Comparison of ENCODE assay signal across 1 cellular context in the genomic region with DNA sequence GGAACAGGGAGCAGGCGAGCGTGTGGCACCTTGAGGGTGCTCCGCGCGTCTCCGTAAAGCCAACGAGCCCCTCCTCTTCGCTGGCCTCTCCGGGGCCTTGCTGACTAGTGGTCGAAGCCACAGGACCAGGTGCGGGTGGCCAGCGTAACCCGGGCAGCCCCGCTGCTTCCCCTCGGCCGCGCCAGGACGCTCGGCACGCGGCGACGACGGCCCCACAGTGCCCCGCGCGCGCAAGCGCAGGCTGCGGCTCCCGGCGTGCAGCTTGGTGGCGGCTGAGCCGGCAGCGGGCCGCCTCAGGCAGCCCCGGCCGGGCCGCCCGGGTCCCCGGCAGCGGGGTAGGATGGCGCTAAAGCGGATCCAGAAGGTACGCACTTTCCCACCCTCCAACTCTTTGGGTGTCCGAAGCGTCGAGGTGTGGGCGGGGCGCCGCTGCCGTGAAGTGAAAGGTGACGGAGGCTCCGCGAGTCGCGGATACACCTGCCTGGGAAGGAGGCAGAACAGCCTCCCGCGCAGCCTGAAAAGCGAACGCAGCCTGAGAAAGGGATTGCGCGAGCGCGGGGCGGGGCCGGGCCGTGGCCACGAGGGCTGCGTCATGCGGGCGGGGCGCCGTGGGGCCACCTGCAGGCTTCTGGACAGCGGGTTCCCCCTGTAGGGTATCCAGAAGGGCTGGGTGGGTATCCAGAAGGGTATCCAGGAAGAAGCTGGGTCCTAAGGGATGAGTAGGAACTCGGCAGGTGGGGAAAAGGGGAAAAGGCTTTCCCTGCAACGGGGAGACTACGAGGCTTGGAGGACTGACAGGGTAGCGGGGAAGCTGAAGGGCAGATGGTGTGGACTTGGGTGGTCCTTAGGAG.
TF ChIP-seq lines count a peak whose summit lies in the region.

A gene (plus strand): TSS at position 244 of the 851 bp plus-strand sequence. CDS start 97 bp downstream, at position 341.

TF ChIP-seq in HepG2, 621 proteins besides CTCF, POLR2A, EP300 and RAD21 (continued from another document and continues in another):
- TF ChIP-seq ETV6 (CRISPR knock-in tag; conservative IDR thresholded peaks at IDR 0.05), result no peak; the same call in none of the 2 replicates
- TF ChIP-seq, protein P1, sequence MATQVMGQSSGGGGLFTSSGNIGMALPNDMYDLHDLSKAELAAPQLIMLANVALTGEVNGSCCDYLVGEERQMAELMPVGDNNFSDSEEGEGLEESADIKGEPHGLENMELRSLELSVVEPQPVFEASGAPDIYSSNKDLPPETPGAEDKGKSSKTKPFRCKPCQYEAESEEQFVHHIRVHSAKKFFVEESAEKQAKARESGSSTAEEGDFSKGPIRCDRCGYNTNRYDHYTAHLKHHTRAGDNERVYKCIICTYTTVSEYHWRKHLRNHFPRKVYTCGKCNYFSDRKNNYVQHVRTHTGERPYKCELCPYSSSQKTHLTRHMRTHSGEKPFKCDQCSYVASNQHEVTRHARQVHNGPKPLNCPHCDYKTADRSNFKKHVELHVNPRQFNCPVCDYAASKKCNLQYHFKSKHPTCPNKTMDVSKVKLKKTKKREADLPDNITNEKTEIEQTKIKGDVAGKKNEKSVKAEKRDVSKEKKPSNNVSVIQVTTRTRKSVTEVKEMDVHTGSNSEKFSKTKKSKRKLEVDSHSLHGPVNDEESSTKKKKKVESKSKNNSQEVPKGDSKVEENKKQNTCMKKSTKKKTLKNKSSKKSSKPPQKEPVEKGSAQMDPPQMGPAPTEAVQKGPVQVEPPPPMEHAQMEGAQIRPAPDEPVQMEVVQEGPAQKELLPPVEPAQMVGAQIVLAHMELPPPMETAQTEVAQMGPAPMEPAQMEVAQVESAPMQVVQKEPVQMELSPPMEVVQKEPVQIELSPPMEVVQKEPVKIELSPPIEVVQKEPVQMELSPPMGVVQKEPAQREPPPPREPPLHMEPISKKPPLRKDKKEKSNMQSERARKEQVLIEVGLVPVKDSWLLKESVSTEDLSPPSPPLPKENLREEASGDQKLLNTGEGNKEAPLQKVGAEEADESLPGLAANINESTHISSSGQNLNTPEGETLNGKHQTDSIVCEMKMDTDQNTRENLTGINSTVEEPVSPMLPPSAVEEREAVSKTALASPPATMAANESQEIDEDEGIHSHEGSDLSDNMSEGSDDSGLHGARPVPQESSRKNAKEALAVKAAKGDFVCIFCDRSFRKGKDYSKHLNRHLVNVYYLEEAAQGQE (IDR thresholded peaks at IDR 0.05; ENCODE audit: borderline replicate concordance in 1 of 2, low read depth in 1 of 2, low read length in 2 of 2), result no peak; a peak in 1 of 4 replicates
- no peak for TF ChIP-seq MEF2D (CRISPR knock-in tag; IDR thresholded peaks at IDR 0.05)
- TF ChIP-seq, protein P2, sequence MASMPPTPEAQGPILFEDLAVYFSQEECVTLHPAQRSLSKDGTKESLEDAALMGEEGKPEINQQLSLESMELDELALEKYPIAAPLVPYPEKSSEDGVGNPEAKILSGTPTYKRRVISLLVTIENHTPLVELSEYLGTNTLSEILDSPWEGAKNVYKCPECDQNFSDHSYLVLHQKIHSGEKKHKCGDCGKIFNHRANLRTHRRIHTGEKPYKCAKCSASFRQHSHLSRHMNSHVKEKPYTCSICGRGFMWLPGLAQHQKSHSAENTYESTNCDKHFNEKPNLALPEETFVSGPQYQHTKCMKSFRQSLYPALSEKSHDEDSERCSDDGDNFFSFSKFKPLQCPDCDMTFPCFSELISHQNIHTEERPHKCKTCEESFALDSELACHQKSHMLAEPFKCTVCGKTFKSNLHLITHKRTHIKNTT (CRISPR knock-in tag; IDR thresholded peaks at IDR 0.05), result no peak
- TF ChIP-seq, protein P3, sequence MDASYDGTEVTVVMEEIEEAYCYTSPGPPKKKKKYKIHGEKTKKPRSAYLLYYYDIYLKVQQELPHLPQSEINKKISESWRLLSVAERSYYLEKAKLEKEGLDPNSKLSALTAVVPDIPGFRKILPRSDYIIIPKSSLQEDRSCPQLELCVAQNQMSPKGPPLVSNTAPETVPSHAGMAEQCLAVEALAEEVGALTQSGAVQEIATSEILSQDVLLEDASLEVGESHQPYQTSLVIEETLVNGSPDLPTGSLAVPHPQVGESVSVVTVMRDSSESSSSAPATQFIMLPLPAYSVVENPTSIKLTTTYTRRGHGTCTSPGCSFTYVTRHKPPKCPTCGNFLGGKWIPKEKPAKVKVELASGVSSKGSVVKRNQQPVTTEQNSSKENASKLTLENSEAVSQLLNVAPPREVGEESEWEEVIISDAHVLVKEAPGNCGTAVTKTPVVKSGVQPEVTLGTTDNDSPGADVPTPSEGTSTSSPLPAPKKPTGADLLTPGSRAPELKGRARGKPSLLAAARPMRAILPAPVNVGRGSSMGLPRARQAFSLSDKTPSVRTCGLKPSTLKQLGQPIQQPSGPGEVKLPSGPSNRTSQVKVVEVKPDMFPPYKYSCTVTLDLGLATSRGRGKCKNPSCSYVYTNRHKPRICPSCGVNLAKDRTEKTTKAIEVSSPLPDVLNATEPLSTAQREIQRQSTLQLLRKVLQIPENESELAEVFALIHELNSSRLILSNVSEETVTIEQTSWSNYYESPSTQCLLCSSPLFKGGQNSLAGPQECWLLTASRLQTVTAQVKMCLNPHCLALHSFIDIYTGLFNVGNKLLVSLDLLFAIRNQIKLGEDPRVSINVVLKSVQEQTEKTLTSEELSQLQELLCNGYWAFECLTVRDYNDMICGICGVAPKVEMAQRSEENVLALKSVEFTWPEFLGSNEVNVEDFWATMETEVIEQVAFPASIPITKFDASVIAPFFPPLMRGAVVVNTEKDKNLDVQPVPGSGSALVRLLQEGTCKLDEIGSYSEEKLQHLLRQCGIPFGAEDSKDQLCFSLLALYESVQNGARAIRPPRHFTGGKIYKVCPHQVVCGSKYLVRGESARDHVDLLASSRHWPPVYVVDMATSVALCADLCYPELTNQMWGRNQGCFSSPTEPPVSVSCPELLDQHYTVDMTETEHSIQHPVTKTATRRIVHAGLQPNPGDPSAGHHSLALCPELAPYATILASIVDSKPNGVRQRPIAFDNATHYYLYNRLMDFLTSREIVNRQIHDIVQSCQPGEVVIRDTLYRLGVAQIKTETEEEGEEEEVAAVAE (CRISPR knock-in tag; IDR thresholded peaks at IDR 0.05; ENCODE audit: borderline replicate concordance), result peak; percentile 13; the same call in 1 of the 2 replicates
- TF ChIP-seq TBL1XR1 (IDR thresholded peaks at IDR 0.05; ENCODE audit: borderline replicate concordance, low read length, partially characterized antibody), result peak; percentile 42
- no peak for TF ChIP-seq PLRG1 (conservative IDR thresholded peaks at IDR 0.05)
- no peak for TF ChIP-seq ZBTB1 (CRISPR knock-in tag; IDR thresholded peaks at IDR 0.05; ENCODE audit: borderline replicate concordance)
- peak; percentile 36; the same call in 1 of the 2 replicates for TF ChIP-seq ZSCAN25 (CRISPR knock-in tag; IDR thresholded peaks at IDR 0.05)
- TF ChIP-seq, protein P4, sequence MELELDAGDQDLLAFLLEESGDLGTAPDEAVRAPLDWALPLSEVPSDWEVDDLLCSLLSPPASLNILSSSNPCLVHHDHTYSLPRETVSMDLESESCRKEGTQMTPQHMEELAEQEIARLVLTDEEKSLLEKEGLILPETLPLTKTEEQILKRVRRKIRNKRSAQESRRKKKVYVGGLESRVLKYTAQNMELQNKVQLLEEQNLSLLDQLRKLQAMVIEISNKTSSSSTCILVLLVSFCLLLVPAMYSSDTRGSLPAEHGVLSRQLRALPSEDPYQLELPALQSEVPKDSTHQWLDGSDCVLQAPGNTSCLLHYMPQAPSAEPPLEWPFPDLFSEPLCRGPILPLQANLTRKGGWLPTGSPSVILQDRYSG (CRISPR knock-in tag; IDR thresholded peaks at IDR 0.05), result peak; percentile 93; the same call in 1 of the 2 replicates
- no peak for TF ChIP-seq PPARG (CRISPR knock-in tag; conservative IDR thresholded peaks at IDR 0.05)
- peak; percentile 80 for TF ChIP-seq MED1 (CRISPR knock-in tag; IDR thresholded peaks at IDR 0.05)
- TF ChIP-seq SAFB2 (CRISPR knock-in tag; IDR thresholded peaks at IDR 0.05; ENCODE audit: borderline replicate concordance, low read depth), result peak; percentile 88; the same call in 1 of the 2 replicates
- TF ChIP-seq, protein P5, sequence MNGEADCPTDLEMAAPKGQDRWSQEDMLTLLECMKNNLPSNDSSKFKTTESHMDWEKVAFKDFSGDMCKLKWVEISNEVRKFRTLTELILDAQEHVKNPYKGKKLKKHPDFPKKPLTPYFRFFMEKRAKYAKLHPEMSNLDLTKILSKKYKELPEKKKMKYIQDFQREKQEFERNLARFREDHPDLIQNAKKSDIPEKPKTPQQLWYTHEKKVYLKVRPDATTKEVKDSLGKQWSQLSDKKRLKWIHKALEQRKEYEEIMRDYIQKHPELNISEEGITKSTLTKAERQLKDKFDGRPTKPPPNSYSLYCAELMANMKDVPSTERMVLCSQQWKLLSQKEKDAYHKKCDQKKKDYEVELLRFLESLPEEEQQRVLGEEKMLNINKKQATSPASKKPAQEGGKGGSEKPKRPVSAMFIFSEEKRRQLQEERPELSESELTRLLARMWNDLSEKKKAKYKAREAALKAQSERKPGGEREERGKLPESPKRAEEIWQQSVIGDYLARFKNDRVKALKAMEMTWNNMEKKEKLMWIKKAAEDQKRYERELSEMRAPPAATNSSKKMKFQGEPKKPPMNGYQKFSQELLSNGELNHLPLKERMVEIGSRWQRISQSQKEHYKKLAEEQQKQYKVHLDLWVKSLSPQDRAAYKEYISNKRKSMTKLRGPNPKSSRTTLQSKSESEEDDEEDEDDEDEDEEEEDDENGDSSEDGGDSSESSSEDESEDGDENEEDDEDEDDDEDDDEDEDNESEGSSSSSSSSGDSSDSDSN (CRISPR knock-in tag; IDR thresholded peaks at IDR 0.05), result peak; percentile 94
- no peak for TF ChIP-seq HHEX (CRISPR knock-in tag; IDR thresholded peaks at IDR 0.05)
- peak; percentile 30 for TF ChIP-seq SKI (IDR thresholded peaks at IDR 0.05; ENCODE audit: partially characterized antibody)
- no peak for TF ChIP-seq HNRNPUL1 (IDR thresholded peaks at IDR 0.05; ENCODE audit: low read depth, low read length)
- TF ChIP-seq ZNF747 (CRISPR knock-in tag; IDR thresholded peaks at IDR 0.05; ENCODE audit: borderline replicate concordance), result peak; percentile 98
- peak; percentile 86 for TF ChIP-seq ARNT2 (CRISPR knock-in tag; IDR thresholded peaks at IDR 0.05; ENCODE audit: low read depth)
- peak; percentile 33; the same call in 1 of the 2 replicates for TF ChIP-seq THYN1 (CRISPR knock-in tag; IDR thresholded peaks at IDR 0.05; ENCODE audit: borderline replicate concordance, low read depth)
- TF ChIP-seq EED (CRISPR knock-in tag; IDR thresholded peaks at IDR 0.05), result peak; percentile 95
- no peak for TF ChIP-seq KDM5A (IDR thresholded peaks at IDR 0.05; ENCODE audit: borderline replicate concordance, low read length)
- TF ChIP-seq HIVEP1 (CRISPR knock-in tag; IDR thresholded peaks at IDR 0.05), result peak; percentile 52; the same call in 1 of the 2 replicates
- TF ChIP-seq ZNF674 (CRISPR knock-in tag; IDR thresholded peaks at IDR 0.05; ENCODE audit: low read depth), result peak; percentile 98
- 0 out of 2 replicates have a peak, but pooled peaks have one; percentile 53 for TF ChIP-seq ZNF549 (CRISPR knock-in tag; IDR thresholded peaks at IDR 0.05)
- TF ChIP-seq, protein P6, sequence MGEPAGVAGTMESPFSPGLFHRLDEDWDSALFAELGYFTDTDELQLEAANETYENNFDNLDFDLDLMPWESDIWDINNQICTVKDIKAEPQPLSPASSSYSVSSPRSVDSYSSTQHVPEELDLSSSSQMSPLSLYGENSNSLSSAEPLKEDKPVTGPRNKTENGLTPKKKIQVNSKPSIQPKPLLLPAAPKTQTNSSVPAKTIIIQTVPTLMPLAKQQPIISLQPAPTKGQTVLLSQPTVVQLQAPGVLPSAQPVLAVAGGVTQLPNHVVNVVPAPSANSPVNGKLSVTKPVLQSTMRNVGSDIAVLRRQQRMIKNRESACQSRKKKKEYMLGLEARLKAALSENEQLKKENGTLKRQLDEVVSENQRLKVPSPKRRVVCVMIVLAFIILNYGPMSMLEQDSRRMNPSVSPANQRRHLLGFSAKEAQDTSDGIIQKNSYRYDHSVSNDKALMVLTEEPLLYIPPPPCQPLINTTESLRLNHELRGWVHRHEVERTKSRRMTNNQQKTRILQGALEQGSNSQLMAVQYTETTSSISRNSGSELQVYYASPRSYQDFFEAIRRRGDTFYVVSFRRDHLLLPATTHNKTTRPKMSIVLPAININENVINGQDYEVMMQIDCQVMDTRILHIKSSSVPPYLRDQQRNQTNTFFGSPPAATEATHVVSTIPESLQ (CRISPR knock-in tag; conservative IDR thresholded peaks at IDR 0.05), result no peak
- TF ChIP-seq, protein P7, sequence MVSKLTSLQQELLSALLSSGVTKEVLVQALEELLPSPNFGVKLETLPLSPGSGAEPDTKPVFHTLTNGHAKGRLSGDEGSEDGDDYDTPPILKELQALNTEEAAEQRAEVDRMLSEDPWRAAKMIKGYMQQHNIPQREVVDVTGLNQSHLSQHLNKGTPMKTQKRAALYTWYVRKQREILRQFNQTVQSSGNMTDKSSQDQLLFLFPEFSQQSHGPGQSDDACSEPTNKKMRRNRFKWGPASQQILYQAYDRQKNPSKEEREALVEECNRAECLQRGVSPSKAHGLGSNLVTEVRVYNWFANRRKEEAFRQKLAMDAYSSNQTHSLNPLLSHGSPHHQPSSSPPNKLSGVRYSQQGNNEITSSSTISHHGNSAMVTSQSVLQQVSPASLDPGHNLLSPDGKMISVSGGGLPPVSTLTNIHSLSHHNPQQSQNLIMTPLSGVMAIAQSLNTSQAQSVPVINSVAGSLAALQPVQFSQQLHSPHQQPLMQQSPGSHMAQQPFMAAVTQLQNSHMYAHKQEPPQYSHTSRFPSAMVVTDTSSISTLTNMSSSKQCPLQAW (CRISPR knock-in tag; IDR thresholded peaks at IDR 0.05), result no peak
- TF ChIP-seq RFX1 (IDR thresholded peaks at IDR 0.05), result no peak
- TF ChIP-seq KDM3A (CRISPR knock-in tag; IDR thresholded peaks at IDR 0.05; ENCODE audit: low read depth), result peak; percentile 24; the same call in 1 of the 2 replicates
- TF ChIP-seq ZNF782 (CRISPR knock-in tag; IDR thresholded peaks at IDR 0.05; ENCODE audit: borderline replicate concordance), result peak; percentile 96
- TF ChIP-seq HDAC6 (IDR thresholded peaks at IDR 0.05; ENCODE audit: low read depth, low read length), result no peak
- peak; percentile 58; the same call in 1 of the 2 replicates for TF ChIP-seq ARHGAP35 (CRISPR knock-in tag; IDR thresholded peaks at IDR 0.05; ENCODE audit: borderline replicate concordance)
- TF ChIP-seq, protein P8, sequence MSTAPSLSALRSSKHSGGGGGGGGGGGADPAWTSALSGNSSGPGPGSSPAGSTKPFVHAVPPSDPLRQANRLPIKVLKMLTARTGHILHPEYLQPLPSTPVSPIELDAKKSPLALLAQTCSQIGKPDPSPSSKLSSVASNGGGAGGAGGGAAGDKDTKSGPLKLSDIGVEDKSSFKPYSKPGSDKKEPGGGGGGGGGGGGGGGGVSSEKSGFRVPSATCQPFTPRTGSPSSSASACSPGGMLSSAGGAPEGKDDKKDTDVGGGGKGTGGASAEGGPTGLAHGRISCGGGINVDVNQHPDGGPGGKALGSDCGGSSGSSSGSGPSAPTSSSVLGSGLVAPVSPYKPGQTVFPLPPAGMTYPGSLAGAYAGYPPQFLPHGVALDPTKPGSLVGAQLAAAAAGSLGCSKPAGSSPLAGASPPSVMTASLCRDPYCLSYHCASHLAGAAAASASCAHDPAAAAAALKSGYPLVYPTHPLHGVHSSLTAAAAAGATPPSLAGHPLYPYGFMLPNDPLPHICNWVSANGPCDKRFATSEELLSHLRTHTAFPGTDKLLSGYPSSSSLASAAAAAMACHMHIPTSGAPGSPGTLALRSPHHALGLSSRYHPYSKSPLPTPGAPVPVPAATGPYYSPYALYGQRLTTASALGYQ (CRISPR knock-in tag; IDR thresholded peaks at IDR 0.05), result peak; percentile 70; the same call in 1 of the 2 replicates
- TF ChIP-seq ZNF614 (CRISPR knock-in tag; IDR thresholded peaks at IDR 0.05; ENCODE audit: borderline replicate concordance), result peak; percentile 75; the same call in 1 of the 2 replicates
- peak; percentile 69; the same call in 1 of the 2 replicates for TF ChIP-seq SP4 (CRISPR knock-in tag; IDR thresholded peaks at IDR 0.05)
